In the genomic region with DNA sequence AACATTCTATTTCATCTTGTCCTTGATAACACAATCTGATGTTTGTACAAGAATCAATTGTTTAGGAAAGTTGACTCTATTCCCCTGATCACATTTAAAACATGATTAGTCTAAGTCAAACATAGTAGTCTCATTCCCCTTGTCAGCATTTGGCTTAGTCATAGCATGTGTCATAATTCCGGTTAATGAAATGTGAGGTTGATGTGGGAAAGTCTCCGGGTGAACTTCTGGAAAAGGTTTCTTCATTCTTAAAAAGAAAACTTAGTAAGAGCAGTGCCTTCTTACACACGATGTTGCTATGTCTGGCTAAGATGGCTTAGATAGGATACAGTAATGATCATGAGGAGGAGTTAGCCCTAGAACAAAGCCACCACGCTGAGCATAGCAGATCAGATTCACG, we compare ENCODE assay signal across 11 cellular contexts.
DNase-seq lines count a peak whose midpoint lies in the region; ATAC-seq and TF ChIP-seq lines count a peak whose summit lies in the region.
"Had no signal": no experiment of that assay in that cellular context is flagged by ENCODE, and none has a peak within 500 bp of the region (broad histone marks: within the 10 kb centered on the region; RNA-seq: fewer than 3 reads in every experiment).

No MANE protein-coding gene starts in this region.

- ATAC-seq in Right ventricle myocardium superior (ENCODE audit: poor library complexity), result peak; percentile 60
- ATAC-seq in left ventricle myocardium superior, result peak; percentile 67
- ATAC-seq in HG02588 (IDR thresholded peaks at IDR 0.05; ENCODE audit: unreplicated experiment), result no peak
- ATAC-seq in CD4-positive, alpha-beta T cell (ENCODE audit: poor library complexity), result no peak
- ATAC-seq in GM19023 (IDR thresholded peaks at IDR 0.05; ENCODE audit: unreplicated experiment), result no peak
- ATAC-seq: activated CD8-positive, alpha-beta memory T cell treated with anti-CD3 and anti-CD28 coated beads, Interleukin-2, amount 10 ng/mL, durations not matched to agents 7 days and 5 days; GM23338 had no signal

- DNase-seq in Right ventricle myocardium superior (no peak), right atrium auricular region (ENCODE audit: low spot score) (no peak), ascending aorta (ENCODE audit: low spot score in 2 of 2) (no peak), left ventricle myocardium superior (no peak), tibial artery (no peak)
- no peak for DNase-seq in CD4-positive, alpha-beta T cell
- DNase-seq: activated CD8-positive, alpha-beta memory T cell treated with anti-CD3 and anti-CD28 coated beads, Interleukin-2, amount 10 ng/mL, durations not matched to agents 7 days and 5 days; NCI-H2081 treated with DMSO at 0.1 percent for 48 hours had no signal

- peaks cover 5% of the 10 kb centered on the region for H3K9me3 Mint-ChIP-seq in CD4-positive, alpha-beta T cell
- H3K9me3 Mint-ChIP-seq: GM23338 had no signal

- H3K27me3 ChIP-seq in right atrium auricular region (no peaks in the 10 kb centered on the region), ascending aorta (no peaks in the 10 kb centered on the region), tibial artery (no peaks in the 10 kb centered on the region)
- no peaks in the 10 kb centered on the region for H3K27me3 ChIP-seq in CD4-positive, alpha-beta T cell (ENCODE audit: control insufficient read depth, insufficient read depth, low read length)

- H3K36me3 Mint-ChIP-seq in CD4-positive, alpha-beta T cell (ENCODE audit: low read depth), result no peaks in the 10 kb centered on the region
- H3K36me3 Mint-ChIP-seq: activated CD8-positive, alpha-beta memory T cell treated with anti-CD3 and anti-CD28 coated beads, Interleukin-2, amount 10 ng/mL, durations not matched to agents 7 days and 5 days had no signal

- CTCF ChIA-PET in CD4-positive, alpha-beta T cell (lab: Charles Lee), result no interaction called here

- H3K4me3 ChIP-seq in right atrium auricular region (no peak overlapping the region), ascending aorta (no peak overlapping the region), tibial artery (no peak overlapping the region)
- H3K4me3 ChIP-seq: GM23338 had no signal

- POLR2A ChIA-PET in CD4-positive, alpha-beta T cell (lab: Charles Lee), result no interaction called here

- H3K27me3 Mint-ChIP-seq in CD4-positive, alpha-beta T cell, result peaks cover 19% of the 10 kb centered on the region
- H3K27me3 Mint-ChIP-seq: activated CD8-positive, alpha-beta memory T cell treated with anti-CD3 and anti-CD28 coated beads, Interleukin-2, amount 10 ng/mL, durations not matched to agents 7 days and 5 days had no signal

- H3K4me1 ChIP-seq in right atrium auricular region (peaks cover 0 to 5% of the 10 kb centered on the region in 2 donors), ascending aorta (peaks cover 0 to 6% of the 10 kb centered on the region in 2 donors), tibial artery (peaks cover 0 to 16% (median 4%) of the 10 kb centered on the region in 4 donors)

- H3K4me3 Mint-ChIP-seq in CD4-positive, alpha-beta T cell, result no peak overlapping the region
- H3K4me3 Mint-ChIP-seq: activated CD8-positive, alpha-beta memory T cell treated with anti-CD3 and anti-CD28 coated beads, Interleukin-2, amount 10 ng/mL, durations not matched to agents 7 days and 5 days; GM23338 had no signal

- intact Hi-C loops in Right ventricle myocardium superior (cut with DNase I), result no loop called here
- intact Hi-C loops in ascending aorta (cut with DNase I), result loop anchor here (1.0 to 5.0 kb wide), 6 partner anchors 18 to 881 kb away; no protein-coding TSS in a partner anchor
- intact Hi-C loops in left ventricle myocardium superior (cut with micrococcal nuclease), result no loop called here
- intact Hi-C loops in tibial artery (cut with DNase I; ENCODE audit: low total_unique reads), result loop anchor here (10.0 kb wide), 1 partner anchor 96 kb away; no protein-coding TSS in a partner anchor
- intact Hi-C loops in CD4-positive, alpha-beta T cell (cut with DNase I, micrococcal nuclease), result no loop called here

- H3K27ac Mint-ChIP-seq in CD4-positive, alpha-beta T cell, result no peak overlapping the region
- H3K27ac Mint-ChIP-seq: activated CD8-positive, alpha-beta memory T cell treated with anti-CD3 and anti-CD28 coated beads, Interleukin-2, amount 10 ng/mL, durations not matched to agents 7 days and 5 days; GM23338 had no signal

- H3K27ac ChIP-seq in right atrium auricular region (peak overlapping the region in 1 of 2 donors; percentile 1), ascending aorta (peak overlapping the region; percentile 57 to 67), tibial artery (peak overlapping the region in 1 of 2 donors; percentile 23)
- no peak overlapping the region for H3K27ac ChIP-seq in CD4-positive, alpha-beta T cell (ENCODE audit: low read depth, low read length)

- H3K4me1 Mint-ChIP-seq in CD4-positive, alpha-beta T cell (ENCODE audit: low read depth), result no peaks in the 10 kb centered on the region
- H3K4me1 Mint-ChIP-seq: activated CD8-positive, alpha-beta memory T cell treated with anti-CD3 and anti-CD28 coated beads, Interleukin-2, amount 10 ng/mL, durations not matched to agents 7 days and 5 days; GM23338 had no signal

- H3K9me3 ChIP-seq in right atrium auricular region, result no peaks in the 10 kb centered on the region
- H3K9me3 ChIP-seq in ascending aorta, result no peaks in the 10 kb centered on the region
- no peaks in the 10 kb centered on the region for H3K9me3 ChIP-seq in tibial artery
- H3K9me3 ChIP-seq in CD4-positive, alpha-beta T cell (ENCODE audit: control insufficient read depth, low read length), result no peaks in the 10 kb centered on the region

- no peak for TF ChIP-seq CTCF in right atrium auricular region (IDR thresholded peaks at IDR 0.05)
- no peak for TF ChIP-seq CTCF in ascending aorta (IDR thresholded peaks at IDR 0.05)
- no peak for TF ChIP-seq CTCF in tibial artery (IDR thresholded peaks at IDR 0.05)
- TF ChIP-seq CTCF in CD4-positive, alpha-beta T cell (IDR thresholded peaks at IDR 0.05), result no peak

- H3K36me3 ChIP-seq in right atrium auricular region (no peaks in the 10 kb centered on the region), ascending aorta (no peaks in the 10 kb centered on the region), tibial artery (no peaks in the 10 kb centered on the region)

Comparison
In these comparisons a context has a peak if more than half of its experiments do, and no peak if none do; other contexts are left out.
1. ATAC-seq: peak in Right ventricle myocardium superior (single experiment) and left ventricle myocardium superior (single experiment); none in HG02588 (single experiment), CD4-positive, alpha-beta T cell (single experiment) and GM19023 (single experiment).
2. intact Hi-C loops: an anchor here in ascending aorta (1.0 to 5.0 kb wide) and tibial artery (10.0 kb wide); none called in Right ventricle myocardium superior, left ventricle myocardium superior and CD4-positive, alpha-beta T cell.